8 cellular contexts compared by ENCODE assay signal in genomic region chr19:18000480-18000980, GRCh38. TPM values are rescaled to one million over a fixed set of nuclear protein-coding genes. Genes with fewer than 3 reads are reported as not detected.
A peak's percentile ranks its signal among the peaks of the same experiment; 100 is the strongest.
DNase-seq lines count a peak whose midpoint lies in the region; ATAC-seq and TF ChIP-seq lines count a peak whose summit lies in the region.

No MANE protein-coding gene starts in this region.

- H3K79me2 ChIP-seq in neural cell (replicated peaks; ENCODE audit: insufficient read depth, low read length), result no peaks in the 10 kb centered on the region

- POLR2A ChIA-PET in CD8-positive, alpha-beta memory T cell (lab: Charles Lee), result interaction anchor here (0.6 to 2.1 kb wide), 13 partner anchors 10 to 281 kb away, joined by 3 to 13 read pairs (median 5); partner anchors contain the start of genes CCDC124, JUND, MAST3 and RPL18A

- CTCF ChIA-PET in CD8-positive, alpha-beta memory T cell (lab: Charles Lee), result interaction anchor here (0.7 to 8.7 kb wide), 8 partner anchors 18 to 519 kb away, joined by 3 to 201 read pairs (median 6); partner anchors contain the start of genes CCDC124 and RPL18A

- H3K9me3 Mint-ChIP-seq in CD8-positive, alpha-beta memory T cell, result no peaks in the 10 kb centered on the region
- H3K9me3 Mint-ChIP-seq in IgD-negative memory B cell, result no peaks in the 10 kb centered on the region

- no peak for TF ChIP-seq RAD21 in neural cell (conservative IDR thresholded peaks at IDR 0.05)

- H4K20me1 ChIP-seq in neural cell (ENCODE audit: insufficient read depth), result no peaks in the 10 kb centered on the region

- no peaks in the 10 kb centered on the region for H3K27me3 ChIP-seq in CD8-positive, alpha-beta memory T cell (ENCODE audit: insufficient read depth, low read length, poor library complexity, severe bottlenecking)
- peaks cover 28% of the 10 kb centered on the region for H3K27me3 ChIP-seq in neural cell (ENCODE audit: insufficient read depth, low read depth, low read length)

- peaks cover 21% of the 10 kb centered on the region for H3K4me1 ChIP-seq in CD8-positive, alpha-beta memory T cell (ENCODE audit: insufficient read depth, low read length)

- H3K4me3 Mint-ChIP-seq in CD8-positive, alpha-beta memory T cell, result peak overlapping the region; percentile 81 to 87 (median 84)
- peak overlapping the region; percentile 80 to 97 (median 92) for H3K4me3 Mint-ChIP-seq in IgD-negative memory B cell

- peak overlapping the region; percentile 93 to 100 (median 98) for H3K27ac Mint-ChIP-seq in CD8-positive, alpha-beta memory T cell
- peak overlapping the region; percentile 97 to 99 (median 99) for H3K27ac Mint-ChIP-seq in IgD-negative memory B cell

- TF ChIP-seq CTCF in cardiac fibroblast (IDR thresholded peaks at IDR 0.05; ENCODE audit: low read depth, low read length) (no peak), neural cell (IDR thresholded peaks at IDR 0.05; ENCODE audit: poor library complexity, severe bottlenecking) (no peak)

- H3K36me3 Mint-ChIP-seq in CD8-positive, alpha-beta memory T cell, result peaks cover 0 to 20% (median 0%) of the 10 kb centered on the region in 3 donors
- H3K36me3 Mint-ChIP-seq in IgD-negative memory B cell, result no peaks in the 10 kb centered on the region

- H3F3A ChIP-seq in neural cell (ENCODE audit: insufficient read depth, low read length, poor library complexity, severe bottlenecking), result no peaks in the 10 kb centered on the region

- no peak for ATAC-seq in HG03139 (IDR thresholded peaks at IDR 0.05; ENCODE audit: unreplicated experiment)
- ATAC-seq in GM19452 (IDR thresholded peaks at IDR 0.05; ENCODE audit: unreplicated experiment), result no peak

- no peaks in the 10 kb centered on the region for H3K27me3 Mint-ChIP-seq in CD8-positive, alpha-beta memory T cell
- no peaks in the 10 kb centered on the region for H3K27me3 Mint-ChIP-seq in IgD-negative memory B cell

- no peaks in the 10 kb centered on the region for H3K9me3 ChIP-seq in CD8-positive, alpha-beta memory T cell (ENCODE audit: low read length)
- no peaks in the 10 kb centered on the region for H3K9me3 ChIP-seq in neural cell (ENCODE audit: low read length)

- peak overlapping the region; percentile 73 for H3K27ac ChIP-seq in CD8-positive, alpha-beta memory T cell (ENCODE audit: low read depth, low read length)
- H3K27ac ChIP-seq in neural cell (ENCODE audit: low read length), result no peak overlapping the region

- DNase-seq in CD8-positive, alpha-beta memory T cell, result peak in 1 of 5 donors; percentile 56
- DNase-seq in cardiac fibroblast (ENCODE audit: low read depth in 2 of 2) (no peak), NOMO-1 (lab: John Stamatoyannopoulos, UW; ENCODE audit: unreplicated experiment in 2 of 2) (no peak), NCI-H2029 (lab: John Stamatoyannopoulos, UW) (no peak)

- H2AFZ ChIP-seq in neural cell (ENCODE audit: low read depth, low read length), result no peak overlapping the region

- H3K36me3 ChIP-seq in CD8-positive, alpha-beta memory T cell (ENCODE audit: insufficient read depth, low read length), result no peaks in the 10 kb centered on the region
- H3K36me3 ChIP-seq in neural cell (ENCODE audit: insufficient read depth, low read length), result no peaks in the 10 kb centered on the region

- peaks cover 19 to 44% (median 19%) of the 10 kb centered on the region in 3 donors for H3K4me1 Mint-ChIP-seq in CD8-positive, alpha-beta memory T cell
- H3K4me1 Mint-ChIP-seq in IgD-negative memory B cell, result peaks cover 9 to 11% (median 9%) of the 10 kb centered on the region in 3 donors

- H3K4me3 ChIP-seq in CD8-positive, alpha-beta memory T cell (ENCODE audit: low read length), result peak overlapping the region; percentile 43
- peak overlapping the region; percentile 29 to 78 for H3K4me3 ChIP-seq in cardiac fibroblast (replicated peaks in 1 of 2; ENCODE audit: low read depth in 2 of 2, low read length in 2 of 2)
- peak overlapping the region; percentile 59 for H3K4me3 ChIP-seq in neural cell (ENCODE audit: low read length)

- no peaks in the 10 kb centered on the region for H3K9me2 ChIP-seq in neural cell (ENCODE audit: insufficient read depth, low read length)

- no peak for TF ChIP-seq EP300 in neural cell (conservative IDR thresholded peaks at IDR 0.05; ENCODE audit: poor library complexity, severe bottlenecking)

- no peak overlapping the region for H3K4me2 ChIP-seq in neural cell (ENCODE audit: low read length)

- no peak overlapping the region for H3K9ac ChIP-seq in neural cell (ENCODE audit: low read length)

TF ChIP-seq in neural cell, 6 proteins besides CTCF, POLR2A, EP300 and RAD21:
- no peak for TF ChIP-seq POLR2AphosphoS5 (IDR thresholded peaks at IDR 0.05)
- TF ChIP-seq TAF1 (IDR thresholded peaks at IDR 0.05; ENCODE audit: low read depth), result no peak
- TF ChIP-seq MXI1 (conservative IDR thresholded peaks at IDR 0.05; ENCODE audit: poor library complexity, severe bottlenecking), result no peak
- TF ChIP-seq, protein P1, sequence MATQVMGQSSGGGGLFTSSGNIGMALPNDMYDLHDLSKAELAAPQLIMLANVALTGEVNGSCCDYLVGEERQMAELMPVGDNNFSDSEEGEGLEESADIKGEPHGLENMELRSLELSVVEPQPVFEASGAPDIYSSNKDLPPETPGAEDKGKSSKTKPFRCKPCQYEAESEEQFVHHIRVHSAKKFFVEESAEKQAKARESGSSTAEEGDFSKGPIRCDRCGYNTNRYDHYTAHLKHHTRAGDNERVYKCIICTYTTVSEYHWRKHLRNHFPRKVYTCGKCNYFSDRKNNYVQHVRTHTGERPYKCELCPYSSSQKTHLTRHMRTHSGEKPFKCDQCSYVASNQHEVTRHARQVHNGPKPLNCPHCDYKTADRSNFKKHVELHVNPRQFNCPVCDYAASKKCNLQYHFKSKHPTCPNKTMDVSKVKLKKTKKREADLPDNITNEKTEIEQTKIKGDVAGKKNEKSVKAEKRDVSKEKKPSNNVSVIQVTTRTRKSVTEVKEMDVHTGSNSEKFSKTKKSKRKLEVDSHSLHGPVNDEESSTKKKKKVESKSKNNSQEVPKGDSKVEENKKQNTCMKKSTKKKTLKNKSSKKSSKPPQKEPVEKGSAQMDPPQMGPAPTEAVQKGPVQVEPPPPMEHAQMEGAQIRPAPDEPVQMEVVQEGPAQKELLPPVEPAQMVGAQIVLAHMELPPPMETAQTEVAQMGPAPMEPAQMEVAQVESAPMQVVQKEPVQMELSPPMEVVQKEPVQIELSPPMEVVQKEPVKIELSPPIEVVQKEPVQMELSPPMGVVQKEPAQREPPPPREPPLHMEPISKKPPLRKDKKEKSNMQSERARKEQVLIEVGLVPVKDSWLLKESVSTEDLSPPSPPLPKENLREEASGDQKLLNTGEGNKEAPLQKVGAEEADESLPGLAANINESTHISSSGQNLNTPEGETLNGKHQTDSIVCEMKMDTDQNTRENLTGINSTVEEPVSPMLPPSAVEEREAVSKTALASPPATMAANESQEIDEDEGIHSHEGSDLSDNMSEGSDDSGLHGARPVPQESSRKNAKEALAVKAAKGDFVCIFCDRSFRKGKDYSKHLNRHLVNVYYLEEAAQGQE (IDR thresholded peaks at IDR 0.05; ENCODE audit: borderline replicate concordance), result no peak
- no peak for TF ChIP-seq EZH2 (IDR thresholded peaks at IDR 0.05; ENCODE audit: borderline replicate concordance, insufficient read depth, low read length, poor library complexity, severe bottlenecking)
- no peak for TF ChIP-seq SMC3 (conservative IDR thresholded peaks at IDR 0.05; ENCODE audit: poor library complexity)

RNA-seq across cellular contexts. Expression of gene ARRDC2, which starts 7.4 kb away (rescaled TPM):
- total RNA-seq in CD8-positive, alpha-beta memory T cell, result 10 to 100 TPM; 33.5 to 37.1 TPM
- 45.8 TPM for polyA plus RNA-seq in CD8-positive, alpha-beta memory T cell
- 42.4 TPM for polyA plus RNA-seq in IgD-negative memory B cell
- 0.10 and 3.6 TPM in 2 replicates for polyA plus RNA-seq in neural cell
- 0.35 and 0.49 TPM in 2 replicates for polyA minus RNA-seq in neural cell

RNA-seq across cellular contexts. Expression of gene KCNN1, which starts 33.6 kb away (rescaled TPM):
- under 1 TPM; 0.13 to 0.15 TPM for total RNA-seq in CD8-positive, alpha-beta memory T cell
- not detected for polyA plus RNA-seq in CD8-positive, alpha-beta memory T cell
- polyA plus RNA-seq in IgD-negative memory B cell (not detected), neural cell (9.9 and 13.8 TPM in 2 replicates)
- polyA minus RNA-seq in neural cell, result 17.2 and 18.0 TPM in 2 replicates

Comparison
In these comparisons a context has a peak if more than half of its experiments do, and no peak if none do; other contexts are left out.
1. RNA of gene KCNN1, which starts 33.6 kb away (polyA plus RNA-seq): 9.9 to 13.8 TPM in neural cell; not detected in CD8-positive, alpha-beta memory T cell (single experiment) and not detected in IgD-negative memory B cell (single experiment); every median in the first group is over 10 times any median in the second.
2. Peak in every context shown above with its lines, with median percentiles within 50 percentile points of each other: H3K4me3 ChIP-seq.